9 cellular contexts compared by ENCODE assay signal in genomic region chr19:14530505-14530904, GRCh38. TPM values are rescaled to one million over a fixed set of nuclear protein-coding genes. Genes with fewer than 3 reads are reported as not detected.
DNase-seq lines count a peak whose midpoint lies in the region; ATAC-seq and TF ChIP-seq lines count a peak whose summit lies in the region.
"Had no signal": no experiment of that assay in that cellular context is flagged by ENCODE, and none has a peak within 500 bp of the region (broad histone marks: within the 10 kb centered on the region; RNA-seq: fewer than 3 reads in every experiment).

No MANE protein-coding gene starts in this region.

- H3K27me3 ChIP-seq in endodermal cell (ENCODE audit: control insufficient read depth, insufficient read depth, low read length, poor library complexity, severe bottlenecking) (no peaks in the 10 kb centered on the region), prostate gland (replicated peaks; ENCODE audit: insufficient read depth) (no peaks in the 10 kb centered on the region)

- POLR2A ChIA-PET in OCI-LY7 (lab: Charles Lee) (no interaction called here), RWPE1 (lab: Yijun Ruan, JAX; ENCODE audit: low non-redundant PET) (no interaction called here)

- peak overlapping the region; percentile 89 for H3K4me3 Mint-ChIP-seq in endodermal cell

- BruUV-seq in OCI-LY7 (replicated peaks; lab: Mats Ljungman, UMichigan): TSS peak; percentile 81

- 0 out of 2 replicates have a peak, but pooled peaks cover 5% of the 10 kb centered on the region for H4K20me1 ChIP-seq in OCI-LY7 (ENCODE audit: insufficient read depth, low read length)

- H3K27me3 Mint-ChIP-seq in endodermal cell (ENCODE audit: insufficient read depth): no peaks in the 10 kb centered on the region

- DNase-seq in GM12864 (ENCODE audit: low read depth): no peak
- peak; percentile 31 for DNase-seq in OCI-LY7 (ENCODE audit: low spot score)
- no peak for DNase-seq in endodermal cell
- DNase-seq in prostate gland (ENCODE audit: low spot score): no peak
- no peak for DNase-seq in RWPE1 (ENCODE audit: low spot score)
- no peak for DNase-seq in NCI-H187 treated with DMSO at 0.1 percent for 48 hours (lab: John Stamatoyannopoulos, UW)

- ATAC-seq in GM21447 (IDR thresholded peaks at IDR 0.05; ENCODE audit: unreplicated experiment) (no peak), GM21360 (IDR thresholded peaks at IDR 0.05; ENCODE audit: unreplicated experiment) (no peak)

- 75 to 100% methylated on average over 2 to 3 of the region's 3 CpGs for WGBS in endodermal cell (ENCODE audit: insufficient coverage in 1 of 2, insufficient read length in 1 of 2), 2 experiments
- 59% methylated on average over 3 of the region's 3 CpGs for WGBS in prostate gland

- H3K4me3 ChIP-seq in GM12864 (ENCODE audit: low read depth, low read length) (peak overlapping the region; percentile 88; the same call in 1 of the 2 replicates), OCI-LY7 (ENCODE audit: low read depth, low read length, poor library complexity, severe bottlenecking) (peak overlapping the region; percentile 85), endodermal cell (ENCODE audit: low read length) (peak overlapping the region; percentile 81), prostate gland (peak overlapping the region; percentile 64 to 90)

- H3K27ac ChIP-seq in OCI-LY7 (ENCODE audit: low read depth, low read length, poor library complexity, severe bottlenecking): peak overlapping the region; percentile 54
- H3K27ac ChIP-seq in endodermal cell (ENCODE audit: low read depth, low read length): no peak overlapping the region
- peak overlapping the region in 1 of 2 donors; percentile 98 for H3K27ac ChIP-seq in prostate gland
- no peak overlapping the region for H3K27ac ChIP-seq in RWPE1

- CTCF ChIA-PET in OCI-LY7 (lab: Charles Lee; ENCODE audit: unreplicated experiment) (no interaction called here), RWPE1 (lab: Yijun Ruan, JAX) (interaction anchor here (0.6 kb wide), 1 partner anchor 46 kb away, joined by 5 read pairs; no protein-coding TSS in a partner anchor)

- peaks cover 8% of the 10 kb centered on the region for H3K36me3 Mint-ChIP-seq in endodermal cell (ENCODE audit: low read depth)

- no peaks in the 10 kb centered on the region for H3K9me2 ChIP-seq in OCI-LY7 (ENCODE audit: insufficient read depth, low read length)

- H3K27ac Mint-ChIP-seq in endodermal cell: no peak overlapping the region

- no peak overlapping the region for H2AFZ ChIP-seq in OCI-LY7 (ENCODE audit: low read length)

- intact Hi-C loops in OCI-LY7 (cut with micrococcal nuclease; ENCODE audit: unreplicated experiment) (no loop called here), prostate gland (cut with DNase I) (no loop called here)

- H3K4me2 ChIP-seq in OCI-LY7 (ENCODE audit: low read length): peak overlapping the region; percentile 80

- H3K4me1 Mint-ChIP-seq in endodermal cell: peaks cover 5% of the 10 kb centered on the region

- H3K9me3 ChIP-seq in OCI-LY7 (ENCODE audit: low read length) (no peaks in the 10 kb centered on the region), endodermal cell (ENCODE audit: control insufficient read depth, low read length) (no peaks in the 10 kb centered on the region), prostate gland (no peaks in the 10 kb centered on the region)

- H3K79me2 ChIP-seq in OCI-LY7 (ENCODE audit: insufficient read depth, low read depth, low read length): peaks cover 43% of the 10 kb centered on the region

- peaks cover 19% of the 10 kb centered on the region for H3K36me3 ChIP-seq in OCI-LY7 (ENCODE audit: insufficient read depth, low read length)
- no peaks in the 10 kb centered on the region for H3K36me3 ChIP-seq in endodermal cell (ENCODE audit: control insufficient read depth, insufficient read depth, low read length)
- H3K36me3 ChIP-seq in prostate gland: no peaks in the 10 kb centered on the region

- no peaks in the 10 kb centered on the region for H3K9me3 Mint-ChIP-seq in endodermal cell

- peak overlapping the region; percentile 79 for H3K9ac ChIP-seq in endodermal cell (ENCODE audit: extremely low read depth, low read length, poor library complexity, severe bottlenecking)

- TF ChIP-seq POLR2A in prostate gland (IDR thresholded peaks at IDR 0.05): no peak

- H3K4me1 ChIP-seq in OCI-LY7 (ENCODE audit: insufficient read depth, low read length, poor library complexity, severe bottlenecking) (peaks cover 38% of the 10 kb centered on the region), endodermal cell (ENCODE audit: control insufficient read depth, insufficient read depth, low read length) (no peaks in the 10 kb centered on the region), prostate gland (replicated peaks) (peaks cover 5% of the 10 kb centered on the region)

- no peak for TF ChIP-seq CTCF in GM12864 (IDR thresholded peaks at IDR 0.05; ENCODE audit: low read depth, low read length, missing control alignments)
- TF ChIP-seq CTCF in OCI-LY7 (conservative IDR thresholded peaks at IDR 0.05; ENCODE audit: low read length): no peak
- no peak for TF ChIP-seq CTCF in endodermal cell (conservative IDR thresholded peaks at IDR 0.05)
- no peak for TF ChIP-seq CTCF in prostate gland (IDR thresholded peaks at IDR 0.05)
- TF ChIP-seq CTCF in RWPE1 (conservative IDR thresholded peaks at IDR 0.05; ENCODE audit: low read depth): no peak

RNA-seq across cellular contexts. Expression of gene TECR, which starts 1.1 kb away (rescaled TPM):
- total RNA-seq in OCI-LY7 (2014; rRNA removed; shearing (Covaris generic)): 52.3 and 81.4 TPM in 2 replicates
- total RNA-seq in OCI-LY7 (2022) (128 and 130 TPM in 2 replicates), endodermal cell (100 to 1,000 TPM; 127 to 140 TPM), prostate gland (100 to 1,000 TPM; 137 to 154 TPM)
- 108 TPM for polyA plus RNA-seq in endodermal cell (2013, experiment 1 of 2)
- 101 TPM for polyA plus RNA-seq in endodermal cell (2013, experiment 2 of 2)

RNA-seq across cellular contexts. Expression of gene DNAJB1, which starts 12.3 kb away (rescaled TPM):
- 62.9 and 76.7 TPM in 2 replicates for total RNA-seq in OCI-LY7 (2014; rRNA removed; shearing (Covaris generic))
- total RNA-seq in OCI-LY7 (2022) (51.7 and 63.7 TPM in 2 replicates), endodermal cell (10 to 100 TPM; 66.1 to 70.0 TPM), prostate gland (100 to 1,000 TPM in 1 of 2 donors, 10 to 100 TPM in 1; 91.6 to 108 TPM)
- polyA plus RNA-seq in endodermal cell (2013, experiment 1 of 2): 62.8 TPM
- polyA plus RNA-seq in endodermal cell (2013, experiment 2 of 2): 56.0 TPM

RNA-seq across cellular contexts. Expression of gene GIPC1, which starts 34.6 kb away (rescaled TPM):
- total RNA-seq in OCI-LY7 (2014; rRNA removed; shearing (Covaris generic)): 18.5 and 26.9 TPM in 2 replicates
- total RNA-seq in OCI-LY7 (2022): 37.6 and 38.3 TPM in 2 replicates
- 10 to 100 TPM; 68.6 to 72.6 TPM for total RNA-seq in endodermal cell
- polyA plus RNA-seq in endodermal cell (2013, experiment 1 of 2): 60.1 TPM
- polyA plus RNA-seq in endodermal cell (2013, experiment 2 of 2): 55.9 TPM
- 100 to 1,000 TPM in 1 of 2 donors, 10 to 100 TPM in 1; 71.8 to 101 TPM for total RNA-seq in prostate gland

RNA-seq across cellular contexts. Expression of gene NDUFB7, which starts 41.4 kb away (rescaled TPM):
- 282 and 301 TPM in 2 replicates for total RNA-seq in OCI-LY7 (2014; rRNA removed; shearing (Covaris generic))
- total RNA-seq in OCI-LY7 (2022) (137 and 141 TPM in 2 replicates), endodermal cell (100 to 1,000 TPM; 127 to 141 TPM), prostate gland (100 to 1,000 TPM; 507 to 534 TPM)
- 135 TPM for polyA plus RNA-seq in endodermal cell (2013, experiment 1 of 2)
- polyA plus RNA-seq in endodermal cell (2013, experiment 2 of 2): 123 TPM

RNA-seq across cellular contexts. Expression of gene CLEC17A, which starts 52.4 kb away (rescaled TPM):
- total RNA-seq in OCI-LY7 (2014; rRNA removed; shearing (Covaris generic)): 45.7 and 51.1 TPM in 2 replicates
- total RNA-seq in OCI-LY7 (2022) (22.5 and 27.4 TPM in 2 replicates), endodermal cell (not detected), prostate gland (1 to 10 TPM in 1 of 2 donors, under 1 TPM in 1; 0.14 to 1.0 TPM)
- polyA plus RNA-seq in endodermal cell (2013, experiment 1 of 2): not detected
- not detected for polyA plus RNA-seq in endodermal cell (2013, experiment 2 of 2)
- total RNA-seq: renal cortical epithelial cell had no signal
